ENCODE assay signal across 12 cellular contexts in the genomic region with DNA sequence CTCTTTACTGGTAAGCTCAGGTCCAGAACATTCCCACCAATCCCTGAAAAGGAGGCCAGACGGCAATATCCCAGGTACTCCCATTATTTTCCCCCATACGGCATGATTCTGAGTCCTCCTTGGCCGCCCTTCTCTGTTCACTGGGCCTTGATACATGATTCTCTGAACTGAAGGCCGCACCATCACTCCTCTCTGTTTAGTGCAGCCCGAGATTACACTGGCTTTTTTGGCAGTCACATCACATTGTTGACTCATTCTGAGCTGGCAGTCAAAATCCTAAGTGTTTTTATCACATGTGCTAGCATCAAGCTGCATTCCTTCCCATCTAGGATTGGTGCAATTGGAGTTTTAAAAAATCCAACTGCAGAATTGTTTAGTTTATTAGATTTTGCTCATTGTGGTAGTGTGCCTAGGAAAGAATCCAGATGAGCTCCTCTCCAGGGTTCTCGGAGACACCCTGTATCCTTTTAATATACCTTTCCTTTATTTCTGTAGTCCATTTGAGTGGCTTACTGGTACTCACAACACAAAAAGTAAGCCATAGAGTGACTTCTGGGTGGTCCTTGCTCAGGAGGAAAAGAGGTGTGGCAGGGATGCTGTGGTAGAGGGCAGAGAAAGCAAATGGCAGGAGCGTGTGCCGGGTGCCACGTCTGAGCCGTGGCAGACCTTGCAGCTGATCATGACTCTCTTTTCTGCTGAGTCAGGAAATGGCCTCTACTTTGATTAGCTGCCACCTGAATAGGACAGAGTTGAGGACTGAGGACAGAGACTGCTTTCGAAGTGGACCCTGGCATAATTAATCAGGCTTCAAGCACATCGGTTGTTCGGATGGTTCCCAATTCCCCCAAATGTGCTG.
DNase-seq lines count a peak whose midpoint lies in the region; ATAC-seq and TF ChIP-seq lines count a peak whose summit lies in the region.
"Had no signal": no experiment of that assay in that cellular context is flagged by ENCODE, and none has a peak within 500 bp of the region (broad histone marks: within the 10 kb centered on the region; RNA-seq: fewer than 3 reads in every experiment).

No MANE protein-coding gene starts in this region.

- peaks cover 4% of the 10 kb centered on the region for H3K27me3 Mint-ChIP-seq in CD4-positive, alpha-beta T cell

- no peaks in the 10 kb centered on the region for H3K36me3 ChIP-seq in esophagus (ENCODE audit: control insufficient read depth in 2 of 2, insufficient read depth in 2 of 2, low read length in 1 of 2)
- H3K36me3 ChIP-seq in muscle layer of colon (ENCODE audit: insufficient read depth, low read length), result no peaks in the 10 kb centered on the region
- H3K36me3 ChIP-seq: WERI-Rb-1 had no signal

- no peaks in the 10 kb centered on the region for H3K4me1 Mint-ChIP-seq in CD4-positive, alpha-beta T cell (ENCODE audit: low read depth)
- H3K4me1 Mint-ChIP-seq: GM23338 had no signal

- H3K27ac Mint-ChIP-seq in CD4-positive, alpha-beta T cell, result no peak overlapping the region
- H3K27ac Mint-ChIP-seq: GM23338 had no signal

- H3K4me3 ChIP-seq in AG04449 (ENCODE audit: low read depth, low read length) (no peak overlapping the region), esophagus (ENCODE audit: low read depth in 1 of 2, low read length in 2 of 2) (no peak overlapping the region), muscle layer of colon (ENCODE audit: low read depth in 1 of 2, low read length in 2 of 2) (no peak overlapping the region)
- H3K4me3 ChIP-seq: GM23338 had no signal

- no peak for TF ChIP-seq CTCF in AG04449 (IDR thresholded peaks at IDR 0.05; ENCODE audit: insufficient read depth, low read length, missing control alignments)
- TF ChIP-seq CTCF in CD4-positive, alpha-beta T cell (IDR thresholded peaks at IDR 0.05), result no peak

- no peaks in the 10 kb centered on the region for H3K9me3 ChIP-seq in esophagus (ENCODE audit: control insufficient read depth in 2 of 2, insufficient read depth in 1 of 2, low read depth in 1 of 2, low read length in 1 of 2)
- H3K9me3 ChIP-seq in muscle layer of colon (ENCODE audit: low read length), result no peaks in the 10 kb centered on the region
- no peaks in the 10 kb centered on the region for H3K9me3 ChIP-seq in CD4-positive, alpha-beta T cell (ENCODE audit: control insufficient read depth, low read length)

- H3K27me3 ChIP-seq in esophagus (ENCODE audit: control insufficient read depth in 1 of 2, insufficient read depth in 2 of 2, low read length in 2 of 2) (no peaks in the 10 kb centered on the region), muscle layer of colon (ENCODE audit: control insufficient read depth in 1 of 2, insufficient read depth in 2 of 2, low read length in 2 of 2) (no peaks in the 10 kb centered on the region)
- H3K27me3 ChIP-seq in CD4-positive, alpha-beta T cell (ENCODE audit: control insufficient read depth, insufficient read depth, low read length), result no peaks in the 10 kb centered on the region

- 61 to 64% methylated on average over 13 of the region's 13 CpGs for WGBS in esophagus, 2 donors

- DNase-seq in AG04449 (ENCODE audit: low read depth, low spot score) (peak; percentile 77), NCI-H226 (peak; percentile 95), NCI-H526 (lab: John Stamatoyannopoulos, UW) (no peak)
- DNase-seq in CD4-positive, alpha-beta T cell, result no peak
- DNase-seq: central memory CD4-positive, alpha-beta T cell; NCI-H1092; WERI-Rb-1 had no signal

- no peak for TF ChIP-seq POLR2A in GM18505 (IDR thresholded peaks at IDR 0.05; ENCODE audit: borderline replicate concordance, extremely low read depth, insufficient read depth, insufficient read length)

- H3K9me3 Mint-ChIP-seq in CD4-positive, alpha-beta T cell, result no peaks in the 10 kb centered on the region
- H3K9me3 Mint-ChIP-seq: GM23338 had no signal

- CTCF ChIA-PET in AG04449 (lab: Yijun Ruan, JAX), result interaction anchor here (0.8 to 6.4 kb wide), 14 partner anchors 9 to 535 kb away, joined by 3 to 73 read pairs (median 4); no protein-coding TSS in a partner anchor
- CTCF ChIA-PET in CD4-positive, alpha-beta T cell (lab: Charles Lee), result no interaction called here

- POLR2A ChIA-PET in AG04449 (lab: Yijun Ruan, JAX), result interaction anchor here (0.6 kb wide), 3 partner anchors 325 to 442 kb away, joined by 3 to 5 read pairs (median 4); no protein-coding TSS in a partner anchor
- POLR2A ChIA-PET in CD4-positive, alpha-beta T cell (lab: Charles Lee), result interaction anchor here (0.8 to 1.7 kb wide), 2 partner anchors 18 to 535 kb away, joined by 4 read pairs; no protein-coding TSS in a partner anchor

- no peaks in the 10 kb centered on the region for H3K36me3 Mint-ChIP-seq in CD4-positive, alpha-beta T cell (ENCODE audit: low read depth)

- H3K9ac ChIP-seq in muscle layer of colon (ENCODE audit: low read length), result no peak overlapping the region

- no peak overlapping the region for H3K4me3 Mint-ChIP-seq in CD4-positive, alpha-beta T cell
- H3K4me3 Mint-ChIP-seq: GM23338 had no signal

- H3K27ac ChIP-seq in esophagus (ENCODE audit: low read depth in 2 of 2, low read length in 1 of 2), result peak overlapping the region; percentile 6 to 45
- H3K27ac ChIP-seq in muscle layer of colon (ENCODE audit: low read depth, low read length), result peak overlapping the region; percentile 35
- no peak overlapping the region for H3K27ac ChIP-seq in CD4-positive, alpha-beta T cell (ENCODE audit: low read depth, low read length)
- H3K27ac ChIP-seq: WERI-Rb-1 had no signal

- H3K4me1 ChIP-seq in esophagus (ENCODE audit: control insufficient read depth in 2 of 2, insufficient read depth in 2 of 2, low read length in 1 of 2), result no peaks in the 10 kb centered on the region
- H3K4me1 ChIP-seq in muscle layer of colon (ENCODE audit: insufficient read depth, low read length), result no peaks in the 10 kb centered on the region

- intact Hi-C loops in CD4-positive, alpha-beta T cell (cut with DNase I, micrococcal nuclease), result no loop called here

- ATAC-seq in GM18505 (IDR thresholded peaks at IDR 0.05; ENCODE audit: unreplicated experiment), result no peak
- no peak for ATAC-seq in CD4-positive, alpha-beta T cell (ENCODE audit: poor library complexity)
- ATAC-seq in HG03139 (IDR thresholded peaks at IDR 0.05; ENCODE audit: unreplicated experiment), result no peak
- ATAC-seq: GM23338 had no signal

Comparison
In these comparisons a context has a peak if more than half of its experiments do, and no peak if none do; other contexts are left out.
1. DNase-seq: peak in AG04449 (single experiment) and NCI-H226 (single experiment); none in CD4-positive, alpha-beta T cell (0 of 10) and NCI-H526 (0 of 2).